ENCODE assay signal across 11 cellular contexts in the genomic region with DNA sequence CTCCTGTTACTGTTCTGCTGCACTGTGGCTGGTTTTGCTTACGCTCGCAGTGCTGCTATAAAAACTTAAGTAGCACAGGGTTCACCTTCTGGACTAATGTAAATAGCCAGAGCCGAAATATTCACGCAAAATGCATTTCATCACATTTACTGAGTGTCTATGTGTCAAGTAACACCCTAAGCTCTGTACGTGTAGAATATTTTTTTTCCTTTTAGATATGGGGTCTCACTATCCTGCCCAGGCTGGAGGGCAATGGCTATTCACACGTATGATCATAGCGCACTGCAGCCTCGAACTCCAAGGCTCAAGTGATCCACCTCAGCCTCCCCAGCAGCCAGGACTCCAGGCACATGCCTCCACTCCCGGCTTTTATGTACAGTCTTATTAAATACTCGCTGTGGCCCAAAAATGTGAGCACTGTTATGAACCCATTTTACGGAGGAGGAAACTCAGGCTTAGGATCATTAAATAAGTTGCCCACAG.
DNase-seq lines count a peak whose midpoint lies in the region; ATAC-seq and TF ChIP-seq lines count a peak whose summit lies in the region.
"Had no signal": no experiment of that assay in that cellular context is flagged by ENCODE, and none has a peak within 500 bp of the region (broad histone marks: within the 10 kb centered on the region; RNA-seq: fewer than 3 reads in every experiment).

No MANE protein-coding gene starts in this region.

- no peaks in the 10 kb centered on the region for H3F3A ChIP-seq in PC-3 (ENCODE audit: low read length, unreplicated experiment)

- ATAC-seq in PC-3 (no peak), foreskin keratinocyte (no peak), GM18511 (IDR thresholded peaks at IDR 0.05; ENCODE audit: unreplicated experiment) (no peak)

- H3K36me3 Mint-ChIP-seq in Caco-2 (ENCODE audit: insufficient read depth, unreplicated experiment) (no peaks in the 10 kb centered on the region), endodermal cell (ENCODE audit: low read depth) (peaks cover 4% of the 10 kb centered on the region)

- intact Hi-C loops in Caco-2 (cut with micrococcal nuclease; ENCODE audit: unreplicated experiment) = no loop called here
- intact Hi-C loops in PC-3 (cut with micrococcal nuclease) = loop anchor here (1.0 to 5.0 kb wide), 2 partner anchors 22 to 40 kb away; no protein-coding TSS in a partner anchor

- CTCF ChIA-PET in Caco-2 (lab: Charles Lee) = no interaction called here
- CTCF ChIA-PET in PC-3 (lab: Charles Lee) = no interaction called here

- peak overlapping the region; percentile 85 for H3K4me2 ChIP-seq in PC-3 (ENCODE audit: low read length)
- H3K4me2 ChIP-seq in parathyroid adenoma (ENCODE audit: low read length) = no peak overlapping the region

- WGBS in endodermal cell (ENCODE audit: insufficient coverage in 1 of 2, insufficient read length in 1 of 2), 2 experiments = 89 to 93% methylated on average over 10 to 11 of the region's 11 CpGs

- H3K4me3 ChIP-seq in Caco-2 (ENCODE audit: low read depth, low read length) (no peak overlapping the region), PC-3 (ENCODE audit: low read length) (peak overlapping the region; percentile 59), endodermal cell (ENCODE audit: low read length) (no peak overlapping the region), parathyroid adenoma (ENCODE audit: low read depth, low read length) (no peak overlapping the region)

- no peaks in the 10 kb centered on the region for H3K9me3 ChIP-seq in Caco-2
- H3K9me3 ChIP-seq in PC-3 (ENCODE audit: low read length) = no peaks in the 10 kb centered on the region
- no peaks in the 10 kb centered on the region for H3K9me3 ChIP-seq in endodermal cell (ENCODE audit: control insufficient read depth, low read length)
- no peaks in the 10 kb centered on the region for H3K9me3 ChIP-seq in parathyroid adenoma (ENCODE audit: control insufficient read depth, low read length)
- H3K9me3 ChIP-seq: pancreas, Peyer's patch had no signal

- BruUV-seq in Caco-2 (replicated peaks; lab: Mats Ljungman, UMichigan) (no TSS peak), PC-3 (replicated peaks; lab: Mats Ljungman, UMichigan) (no TSS peak)

- H3K9me3 Mint-ChIP-seq in Caco-2 (ENCODE audit: unreplicated experiment) (no peaks in the 10 kb centered on the region), endodermal cell (no peaks in the 10 kb centered on the region)

- no peak for DNase-seq in Caco-2
- no peak for DNase-seq in PC-3
- DNase-seq in endodermal cell = no peak
- no peak for DNase-seq in foreskin keratinocyte
- DNase-seq in GF-D8 (lab: John Stamatoyannopoulos, UW) = no peak
- DNase-seq: NCI-H345 had no signal

- H3K27ac ChIP-seq in PC-3 (ENCODE audit: low read length) (no peak overlapping the region), endodermal cell (ENCODE audit: low read depth, low read length) (no peak overlapping the region), parathyroid adenoma (no peak overlapping the region), foreskin keratinocyte (no peak overlapping the region)
- H3K27ac ChIP-seq: HL-60, pancreas, Peyer's patch had no signal

- peak overlapping the region; percentile 59 for H3K4me3 Mint-ChIP-seq in Caco-2 (ENCODE audit: unreplicated experiment)
- H3K4me3 Mint-ChIP-seq in endodermal cell = peak overlapping the region; percentile 34

- no peaks in the 10 kb centered on the region for H3K27me3 ChIP-seq in Caco-2 (replicated peaks; ENCODE audit: control insufficient read depth, insufficient read depth, low read length)
- peaks cover 9% of the 10 kb centered on the region; the same call in 1 of the 2 replicates for H3K27me3 ChIP-seq in PC-3 (ENCODE audit: low read length)
- H3K27me3 ChIP-seq in endodermal cell (ENCODE audit: control insufficient read depth, insufficient read depth, low read length, poor library complexity, severe bottlenecking) = no peaks in the 10 kb centered on the region
- peaks cover 7% of the 10 kb centered on the region for H3K27me3 ChIP-seq in parathyroid adenoma (ENCODE audit: control insufficient read depth, insufficient read depth, low read length)
- no peaks in the 10 kb centered on the region for H3K27me3 ChIP-seq in foreskin keratinocyte
- H3K27me3 ChIP-seq: pancreas, Peyer's patch had no signal

- H3K4me1 Mint-ChIP-seq in Caco-2 (ENCODE audit: low read depth, unreplicated experiment) = no peaks in the 10 kb centered on the region
- H3K4me1 Mint-ChIP-seq in endodermal cell = peaks cover 5% of the 10 kb centered on the region

- no peaks in the 10 kb centered on the region for H4K20me1 ChIP-seq in PC-3 (ENCODE audit: low read length)

- H3K4me1 ChIP-seq in Caco-2 (peaks cover 8% of the 10 kb centered on the region; the same call in 1 of the 2 replicates), PC-3 (ENCODE audit: insufficient read depth, low read length) (peaks cover 16% of the 10 kb centered on the region), endodermal cell (ENCODE audit: control insufficient read depth, insufficient read depth, low read length) (no peaks in the 10 kb centered on the region), parathyroid adenoma (peaks cover 5% of the 10 kb centered on the region), foreskin keratinocyte (peaks cover 3% of the 10 kb centered on the region)
- H3K4me1 ChIP-seq: pancreas had no signal

- H3K27me3 Mint-ChIP-seq in Caco-2 (ENCODE audit: insufficient read depth, unreplicated experiment) = no peaks in the 10 kb centered on the region
- peaks cover 24% of the 10 kb centered on the region for H3K27me3 Mint-ChIP-seq in endodermal cell (ENCODE audit: insufficient read depth)

- no peaks in the 10 kb centered on the region for H3K9me2 ChIP-seq in PC-3 (replicated peaks; ENCODE audit: low read length)

- TF ChIP-seq CTCF in Caco-2 (IDR thresholded peaks at IDR 0.05; ENCODE audit: insufficient read depth in 1 of 2, low read depth in 1 of 2, low read length in 1 of 2, severe bottlenecking in 1 of 2, unreplicated experiment in 1 of 2) = no peak
- TF ChIP-seq CTCF in PC-3 (conservative IDR thresholded peaks at IDR 0.05; ENCODE audit: low read depth, low read length) = no peak
- no peak for TF ChIP-seq CTCF in endodermal cell (conservative IDR thresholded peaks at IDR 0.05)
- no peak for TF ChIP-seq CTCF in parathyroid adenoma (IDR thresholded peaks at IDR 0.05)
- TF ChIP-seq CTCF in foreskin keratinocyte (conservative IDR thresholded peaks at IDR 0.05) = no peak

- H3K79me2 ChIP-seq in PC-3 (ENCODE audit: low read length) (no peaks in the 10 kb centered on the region), parathyroid adenoma (no peaks in the 10 kb centered on the region)

- H3K36me3 ChIP-seq in Caco-2 (ENCODE audit: control insufficient read depth, insufficient read depth, low read length) = no peaks in the 10 kb centered on the region
- H3K36me3 ChIP-seq in PC-3 (ENCODE audit: low read depth, low read length) = no peaks in the 10 kb centered on the region
- H3K36me3 ChIP-seq in endodermal cell (ENCODE audit: control insufficient read depth, insufficient read depth, low read length) = peaks cover 4% of the 10 kb centered on the region
- no peaks in the 10 kb centered on the region for H3K36me3 ChIP-seq in parathyroid adenoma (ENCODE audit: control insufficient read depth, insufficient read depth, low read length)
- H3K36me3 ChIP-seq: pancreas, Peyer's patch had no signal

- POLR2A ChIA-PET in Caco-2 (lab: Charles Lee) (interaction anchor here (1.4 kb wide), 1 partner anchor 94 kb away, joined by 3 read pairs; no protein-coding TSS in a partner anchor), PC-3 (lab: Charles Lee; ENCODE audit: unreplicated experiment) (no interaction called here)

- H3K27ac Mint-ChIP-seq in Caco-2 (ENCODE audit: unreplicated experiment) (no peak overlapping the region), endodermal cell (no peak overlapping the region)

- peak overlapping the region; percentile 75 for H2AFZ ChIP-seq in PC-3 (ENCODE audit: low read length)
- peak overlapping the region; percentile 75 for H2AFZ ChIP-seq in parathyroid adenoma

- H3K9ac ChIP-seq in PC-3 (ENCODE audit: low read length) (no peak overlapping the region), endodermal cell (ENCODE audit: extremely low read depth, low read length, poor library complexity, severe bottlenecking) (no peak overlapping the region), parathyroid adenoma (no peak overlapping the region)
